ENCODE assay signal across 10 cellular contexts in genomic region chr1:100387644-100388350, GRCh38. TPM values are rescaled to one million over a fixed set of nuclear protein-coding genes. Genes with fewer than 3 reads are reported as not detected.
DNase-seq lines count a peak whose midpoint lies in the region; ATAC-seq, FAIRE-seq and TF ChIP-seq lines count a peak whose summit lies in the region.
"Had no signal": no experiment of that assay in that cellular context is flagged by ENCODE, and none has a peak within 500 bp of the region (broad histone marks: within the 10 kb centered on the region; RNA-seq: fewer than 3 reads in every experiment).

No MANE protein-coding gene starts in this region.

- TF ChIP-seq CTCF in hepatocyte (IDR thresholded peaks at IDR 0.05; ENCODE audit: poor library complexity): no peak
- no peak for TF ChIP-seq CTCF in upper lobe of left lung (IDR thresholded peaks at IDR 0.05)
- no peak for TF ChIP-seq CTCF in HepG2 (CRISPR knock-in tag; IDR thresholded peaks at IDR 0.05)
- no peak for TF ChIP-seq CTCF in body of pancreas (IDR thresholded peaks at IDR 0.05)

- no peak for TF ChIP-seq RAD21 in HepG2 (CRISPR knock-in tag; IDR thresholded peaks at IDR 0.05)

- peak overlapping the region; percentile 92 for H3K4me3 Mint-ChIP-seq in activated naive CD4-positive, alpha-beta T cell treated with anti-CD3 and anti-CD28 coated beads, Interleukin-2, amount 50 U/mL, for 24 hours
- H3K4me3 Mint-ChIP-seq in activated CD4-positive, alpha-beta memory T cell treated with anti-CD3 and anti-CD28 coated beads, Interleukin-2, amount 10 ng/mL, durations not matched to agents 7 days and 5 days: peak overlapping the region; percentile 38
- H3K4me3 Mint-ChIP-seq: CD14-positive monocyte had no signal

- no peak overlapping the region for H3K4me3 ChIP-seq in hepatocyte
- no peak overlapping the region for H3K4me3 ChIP-seq in upper lobe of left lung
- H3K4me3 ChIP-seq in HepG2 (replicated peaks in 1 of 3; ENCODE audit: insufficient read depth in 1 of 3, low read depth in 2 of 3, low read length in 3 of 3): no peak overlapping the region
- no peak overlapping the region for H3K4me3 ChIP-seq in body of pancreas

- H3K27me3 ChIP-seq in hepatocyte: no peaks in the 10 kb centered on the region
- no peaks in the 10 kb centered on the region for H3K27me3 ChIP-seq in upper lobe of left lung
- H3K27me3 ChIP-seq in HepG2 (ENCODE audit: control insufficient read depth in 1 of 2, insufficient read depth in 2 of 2, low read length in 2 of 2): no peaks in the 10 kb centered on the region
- no peaks in the 10 kb centered on the region for H3K27me3 ChIP-seq in body of pancreas

- no peaks in the 10 kb centered on the region for H3K9me2 ChIP-seq in hepatocyte (replicated peaks; ENCODE audit: insufficient read depth)

- H3K79me2 ChIP-seq in hepatocyte (peaks cover 3% of the 10 kb centered on the region), HepG2 (ENCODE audit: insufficient read depth, low read length) (no peaks in the 10 kb centered on the region)

- TF ChIP-seq EP300 in upper lobe of left lung (IDR thresholded peaks at IDR 0.05) (no peak), HepG2 (IDR thresholded peaks at IDR 0.05; ENCODE audit: low read depth in 2 of 2, low read length in 2 of 2) (no peak), HepG2 (CRISPR knock-in tag; IDR thresholded peaks at IDR 0.05; ENCODE audit: borderline replicate concordance) (no peak)

- no peak overlapping the region for H3K9ac ChIP-seq in HepG2 (ENCODE audit: insufficient read depth, low read depth, low read length)

- no TSS peak for BruUV-seq in HepG2 (replicated peaks; lab: Mats Ljungman, UMichigan)

- FAIRE-seq in HepG2 (lab: Jason Lieb, UNC): no peak

- POLR2A ChIA-PET in activated CD4-positive, alpha-beta memory T cell treated with anti-CD3 and anti-CD28 coated beads, Interleukin-2, amount 10 ng/mL, durations not matched to agents 7 days and 5 days (lab: Charles Lee): interaction anchor here (0.9 to 6.3 kb wide), 9 partner anchors 9 to 122 kb away, joined by 3 to 52 read pairs (median 5); partner anchors contain the start of genes CDC14A and RTCA
- POLR2A ChIA-PET in HepG2 (lab: Yijun Ruan, JAX): no interaction called here

- H3K4me1 Mint-ChIP-seq in activated naive CD4-positive, alpha-beta T cell treated with anti-CD3 and anti-CD28 coated beads, Interleukin-2, amount 50 U/mL, for 24 hours: peaks cover 92% of the 10 kb centered on the region
- peaks cover 66% of the 10 kb centered on the region for H3K4me1 Mint-ChIP-seq in activated CD4-positive, alpha-beta memory T cell treated with anti-CD3 and anti-CD28 coated beads, Interleukin-2, amount 10 ng/mL, durations not matched to agents 7 days and 5 days

- in situ Hi-C loops in HepG2 (cut with HindIII; ENCODE audit: extremely low pct_ligation_motif_present, low pct_unique_long_range_greater_than_20kb): no loop called here

- no peak for ATAC-seq in upper lobe of left lung (ENCODE audit: low FRiP score in 2 of 2)
- no peak for ATAC-seq in HepG2
- ATAC-seq in body of pancreas: no peak

- H3K4me1 ChIP-seq in hepatocyte (ENCODE audit: insufficient read depth): no peaks in the 10 kb centered on the region
- H3K4me1 ChIP-seq in upper lobe of left lung: peaks cover 15 to 35% (median 26%) of the 10 kb centered on the region in 4 donors
- peaks cover 11% of the 10 kb centered on the region for H3K4me1 ChIP-seq in HepG2 (ENCODE audit: insufficient read depth, low read length)
- no peaks in the 10 kb centered on the region for H3K4me1 ChIP-seq in body of pancreas

- peaks cover 9% of the 10 kb centered on the region for H3K36me3 Mint-ChIP-seq in activated naive CD4-positive, alpha-beta T cell treated with anti-CD3 and anti-CD28 coated beads, Interleukin-2, amount 50 U/mL, for 24 hours
- H3K36me3 Mint-ChIP-seq in activated CD4-positive, alpha-beta memory T cell treated with anti-CD3 and anti-CD28 coated beads, Interleukin-2, amount 10 ng/mL, durations not matched to agents 7 days and 5 days (ENCODE audit: low read depth): peaks cover 71% of the 10 kb centered on the region

- no peak for DNase-seq in activated naive CD4-positive, alpha-beta T cell (lab: John Stamatoyannopoulos, UW)
- no peak for DNase-seq in activated CD4-positive, alpha-beta memory T cell treated with anti-CD3 and anti-CD28 coated beads, Interleukin-2, amount 10 ng/mL, durations not matched to agents 7 days and 5 days
- no peak for DNase-seq in hepatocyte (ENCODE audit: low spot score)
- no peak for DNase-seq in upper lobe of left lung
- no peak for DNase-seq in HepG2 (ENCODE audit: low spot score)
- no peak for DNase-seq in putamen (ENCODE audit: low spot score)
- no peak for DNase-seq in body of pancreas
- DNase-seq: stimulated activated CD4-positive, alpha-beta T cell treated with anti-CD3 and anti-CD28 coated beads, Interleukin-1b, Interleukin-23, amount 100 ng/mL, for 48 hours had no signal

- intact Hi-C loops in HepG2 (cut with micrococcal nuclease; ENCODE audit: unreplicated experiment) (no loop called here), body of pancreas (cut with DNase I) (no loop called here)

- H4K20me1 ChIP-seq in hepatocyte (ENCODE audit: insufficient read depth, poor library complexity, severe bottlenecking) (no peaks in the 10 kb centered on the region), HepG2 (ENCODE audit: insufficient read depth, low read length) (no peaks in the 10 kb centered on the region)

- 52% methylated on average over 4 of the region's 4 CpGs for WGBS in hepatocyte (ENCODE audit: low lambda C conversion rate, missing lambda C conversion rate)
- 39% methylated on average over 4 of the region's 4 CpGs for WGBS in upper lobe of left lung, 2 donors
- 79% methylated on average over 4 of the region's 4 CpGs for WGBS in HepG2 (ENCODE audit: low lambda C conversion rate)
- 68% methylated on average over 4 of the region's 4 CpGs for WGBS in body of pancreas, 2 donors

- H3K27ac Mint-ChIP-seq in activated naive CD4-positive, alpha-beta T cell treated with anti-CD3 and anti-CD28 coated beads, Interleukin-2, amount 50 U/mL, for 24 hours: peak overlapping the region; percentile 96
- peak overlapping the region; percentile 58 for H3K27ac Mint-ChIP-seq in activated CD4-positive, alpha-beta memory T cell treated with anti-CD3 and anti-CD28 coated beads, Interleukin-2, amount 10 ng/mL, durations not matched to agents 7 days and 5 days

- H2AFZ ChIP-seq in hepatocyte: no peak overlapping the region
- H2AFZ ChIP-seq in HepG2 (ENCODE audit: low read length): no peak overlapping the region

- CTCF ChIA-PET in activated CD4-positive, alpha-beta memory T cell treated with anti-CD3 and anti-CD28 coated beads, Interleukin-2, amount 10 ng/mL, durations not matched to agents 7 days and 5 days (lab: Charles Lee): interaction anchor here (0.6 to 2.3 kb wide), 6 partner anchors 9 to 71 kb away, joined by 4 to 8 read pairs (median 6); no protein-coding TSS in a partner anchor
- CTCF ChIA-PET in HepG2 (lab: Yijun Ruan, JAX; ENCODE audit: low intra/inter-chr PET ratio, low total read pairs): no interaction called here

- H3K4me2 ChIP-seq in hepatocyte (peak overlapping the region; percentile 17), HepG2 (ENCODE audit: low read depth, low read length) (no peak overlapping the region)

- no peak overlapping the region for H3K27ac ChIP-seq in hepatocyte
- peak overlapping the region; percentile 11 to 84 (median 52) for H3K27ac ChIP-seq in upper lobe of left lung
- H3K27ac ChIP-seq in HepG2 (ENCODE audit: extremely low read length, insufficient read depth, low read length): no peak overlapping the region
- no peak overlapping the region for H3K27ac ChIP-seq in body of pancreas

- H3K36me3 ChIP-seq in hepatocyte (replicated peaks; ENCODE audit: insufficient read depth, low read depth) (no peaks in the 10 kb centered on the region), upper lobe of left lung (peaks cover 0 to 6% (median 3%) of the 10 kb centered on the region in 4 donors), HepG2 (replicated peaks in 1 of 2; ENCODE audit: control insufficient read depth in 1 of 2, insufficient read depth in 2 of 2, low read length in 2 of 2) (peaks cover 0 to 3% of the 10 kb centered on the region in 2 experiments; a peak in 2 of 5 replicates), body of pancreas (replicated peaks in 1 of 2; ENCODE audit: insufficient read depth in 1 of 2, low read depth in 2 of 2) (no peaks in the 10 kb centered on the region)

- no peaks in the 10 kb centered on the region for H3K27me3 Mint-ChIP-seq in activated naive CD4-positive, alpha-beta T cell treated with anti-CD3 and anti-CD28 coated beads, Interleukin-2, amount 50 U/mL, for 24 hours
- no peaks in the 10 kb centered on the region for H3K27me3 Mint-ChIP-seq in activated CD4-positive, alpha-beta memory T cell treated with anti-CD3 and anti-CD28 coated beads, Interleukin-2, amount 10 ng/mL, durations not matched to agents 7 days and 5 days

- TF ChIP-seq POLR2A in upper lobe of left lung (IDR thresholded peaks at IDR 0.05) (no peak), HepG2 (IDR thresholded peaks at IDR 0.05; ENCODE audit: insufficient read depth in 1 of 2, low read depth in 2 of 2, low read length in 2 of 2) (no peak), body of pancreas (IDR thresholded peaks at IDR 0.05) (no peak)

- no peaks in the 10 kb centered on the region for H3K9me3 ChIP-seq in hepatocyte (ENCODE audit: low read depth)
- H3K9me3 ChIP-seq in upper lobe of left lung: no peaks in the 10 kb centered on the region
- H3K9me3 ChIP-seq in HepG2 (ENCODE audit: low read length): no peaks in the 10 kb centered on the region
- H3K9me3 ChIP-seq in body of pancreas: no peaks in the 10 kb centered on the region

- no peaks in the 10 kb centered on the region for H3K9me3 Mint-ChIP-seq in activated naive CD4-positive, alpha-beta T cell treated with anti-CD3 and anti-CD28 coated beads, Interleukin-2, amount 50 U/mL, for 24 hours
- no peaks in the 10 kb centered on the region for H3K9me3 Mint-ChIP-seq in activated CD4-positive, alpha-beta memory T cell treated with anti-CD3 and anti-CD28 coated beads, Interleukin-2, amount 10 ng/mL, durations not matched to agents 7 days and 5 days
- H3K9me3 Mint-ChIP-seq: CD14-positive monocyte had no signal

RNA-seq across cellular contexts. Expression of gene CDC14A, which starts 35.5 kb away (rescaled TPM):
- 10 to 100 TPM; 41.8 to 44.9 TPM for total RNA-seq in activated CD4-positive, alpha-beta memory T cell treated with anti-CD3 and anti-CD28 coated beads, Interleukin-2, amount 10 ng/mL, durations not matched to agents 7 days and 5 days
- total RNA-seq in hepatocyte (14.5 and 16.5 TPM in 2 replicates), upper lobe of left lung (10 to 100 TPM in 5 of 6 donors, 1 to 10 TPM in 1; 9.6 to 56.6 (median 22.1) TPM), HepG2 (2016; rRNA removed; fragmentation: Illumina TruSeq; extraction: Trizol) (3.3 and 4.9 TPM in 2 replicates), body of pancreas (10 to 100 TPM in 1 of 2 donors, 1 to 10 TPM in 1; 7.3 to 16.5 TPM)
- polyA plus RNA-seq in hepatocyte (5.8 and 7.3 TPM in 2 replicates), HepG2 (2011; rRNA removed) (2.4 and 2.8 TPM in 2 replicates)
- 1.9 and 2.0 TPM in 2 replicates for total RNA-seq in HepG2 (2016; cell fraction: cytosol; rRNA removed; fragmentation: Illumina TruSeq; extraction: Trizol; ENCODE audit: low read depth)
- 2.9 and 4.9 TPM in 2 replicates for total RNA-seq in HepG2 (2016; cell fraction: insoluble cytoplasmic fraction; rRNA removed; fragmentation: Illumina TruSeq; extraction: Trizol)
- 1.7 and 2.1 TPM in 2 replicates for total RNA-seq in HepG2 (2016; cell fraction: membrane; rRNA removed; fragmentation: Illumina TruSeq; extraction: Trizol)
- total RNA-seq in HepG2 (2016; cell fraction: nucleus; rRNA removed; fragmentation: Illumina TruSeq; extraction: Trizol): 11.3 and 12.9 TPM in 2 replicates
- polyA plus RNA-seq in HepG2 (2011; cell fraction: cytosol; rRNA removed): 1.4 and 1.9 TPM in 2 replicates
- polyA plus RNA-seq in HepG2 (2011; cell fraction: nucleus; rRNA removed): 3.7 TPM in 2 replicates
- polyA plus RNA-seq in HepG2 (2012): 1.8 and 2.5 TPM in 2 replicates
- 0.10 and 0.17 TPM in 2 replicates for polyA plus RNA-seq in HepG2 (2016; cell fraction: cytosol; fragmentation: Illumina TruSeq; extraction: Trizol; ENCODE audit: low read depth)
- 2.7 and 3.1 TPM in 2 replicates for polyA plus RNA-seq in HepG2 (2016; cell fraction: insoluble cytoplasmic fraction; fragmentation: Illumina TruSeq; extraction: Trizol; ENCODE audit: low read depth)
- 0.52 and 0.74 TPM in 2 replicates for polyA plus RNA-seq in HepG2 (2016; cell fraction: membrane; fragmentation: Illumina TruSeq; extraction: Trizol; ENCODE audit: low read depth)
- polyA plus RNA-seq in HepG2 (2016; cell fraction: nucleus; fragmentation: Illumina TruSeq; extraction: Trizol; ENCODE audit: insufficient read depth, low read depth): 4.3 and 5.8 TPM in 2 replicates
- polyA minus RNA-seq in HepG2 (2011; rRNA and poly(A)+ RNA removed; ENCODE audit: low replicate concordance): 1.9 and 2.2 TPM in 2 replicates
- 3.2 and 4.2 TPM in 2 replicates for polyA minus RNA-seq in HepG2 (2011; cell fraction: cytosol; rRNA and poly(A)+ RNA removed)
- 27.4 and 27.6 TPM in 2 replicates for polyA minus RNA-seq in HepG2 (2011; cell fraction: nucleus; rRNA and poly(A)+ RNA removed)

Comparison
In these comparisons a context has a peak if more than half of its experiments do, and no peak if none do; other contexts are left out.
1. H3K27ac ChIP-seq: peak in upper lobe of left lung (4 of 4); none in hepatocyte (single experiment), HepG2 (single experiment) and body of pancreas (0 of 4).